ENCODE assay signal across 24 cellular contexts in the genomic region with DNA sequence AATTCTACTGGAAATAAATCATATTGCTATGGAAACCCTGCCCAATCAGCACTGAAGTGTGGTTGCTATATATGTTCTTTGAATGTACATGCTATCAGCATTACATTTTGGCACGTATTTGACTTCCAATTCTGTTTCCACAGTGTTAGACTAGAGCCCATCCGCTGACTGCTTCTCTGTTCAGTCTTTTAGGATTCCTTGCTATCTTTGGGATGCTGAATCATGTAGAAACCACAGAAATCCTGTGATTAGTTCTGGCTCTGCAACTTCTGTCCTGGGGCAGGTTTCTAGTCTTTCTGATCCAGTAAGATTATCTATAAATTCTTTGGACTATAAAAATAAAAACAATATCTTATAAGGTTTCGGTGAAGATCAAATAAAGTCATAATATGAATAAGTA.
A peak's percentile ranks its signal among the peaks of the same experiment; 100 is the strongest.
DNase-seq lines count a peak whose midpoint lies in the region; ATAC-seq, FAIRE-seq and TF ChIP-seq lines count a peak whose summit lies in the region.
"Had no signal": no experiment of that assay in that cellular context is flagged by ENCODE, and none has a peak within 500 bp of the region (broad histone marks: within the 10 kb centered on the region; RNA-seq: fewer than 3 reads in every experiment).

No MANE protein-coding gene starts in this region.

- peaks cover 9% of the 10 kb centered on the region for H3K9me3 Mint-ChIP-seq in activated CD8-positive, alpha-beta T cell treated with anti-CD3 and anti-CD28 coated beads for 36 hours

- no peaks in the 10 kb centered on the region for H3K36me3 Mint-ChIP-seq in activated CD8-positive, alpha-beta T cell treated with anti-CD3 and anti-CD28 coated beads for 36 hours (ENCODE audit: low read depth)
- H3K36me3 Mint-ChIP-seq: activated naive CD4-positive, alpha-beta T cell treated with anti-CD3 and anti-CD28 coated beads, Interleukin-2, amount 50 U/mL, for 72 hours; CD8-positive, alpha-beta memory T cell; stimulated activated effector memory CD8-positive, alpha-beta T cell treated with anti-CD3 and anti-CD28 coated beads, Interleukin-12 subunit alpha, Interleukin-12 subunit beta, amount 100 ng/mL, for 72 hours had no signal

- CTCF ChIA-PET in AG04449 (lab: Yijun Ruan, JAX) (interaction anchor here (1.3 to 3.1 kb wide), 7 partner anchors 10 to 98 kb away, joined by 3 to 18 read pairs (median 10); no protein-coding TSS in a partner anchor), K562 (lab: Yijun Ruan, JAX; ENCODE audit: low intra/inter-chr PET ratio) (no interaction called here)
- CTCF ChIA-PET in activated CD8-positive, alpha-beta T cell treated with anti-CD3 and anti-CD28 coated beads for 36 hours (lab: Charles Lee) = interaction anchor here (2.0 kb wide), 1 partner anchor 98 kb away, joined by 9 read pairs; no protein-coding TSS in a partner anchor

- no peaks in the 10 kb centered on the region for H3K79me2 ChIP-seq in K562 (ENCODE audit: control insufficient read depth, insufficient read depth, low read length)

- no peak overlapping the region for H3K4me2 ChIP-seq in K562 (ENCODE audit: insufficient read depth, low read length)
- H3K4me2 ChIP-seq: A549 had no signal

- no peak overlapping the region for H3K9ac ChIP-seq in K562 (ENCODE audit: insufficient read depth in 1 of 2, low read depth in 2 of 2, low read length in 2 of 2)

- H3K4me3 ChIP-seq in AG04449 (ENCODE audit: low read depth, low read length) (no peak overlapping the region), K562 (no peak overlapping the region)
- H3K4me3 ChIP-seq: A549, GM12878, heart left ventricle, transverse colon had no signal

- in situ Hi-C loops in K562 (cut with MboI) = no loop called here

- H3K27ac Mint-ChIP-seq in activated CD8-positive, alpha-beta T cell treated with anti-CD3 and anti-CD28 coated beads for 36 hours = no peak overlapping the region
- H3K27ac Mint-ChIP-seq: activated naive CD4-positive, alpha-beta T cell treated with anti-CD3 and anti-CD28 coated beads, Interleukin-2, amount 50 U/mL, for 72 hours; activated T-cell treated with anti-CD3 and anti-CD28 coated beads, Interleukin-2, amount 50 U/mL, for 24 hours; CD8-positive, alpha-beta memory T cell; stimulated activated effector memory CD8-positive, alpha-beta T cell treated with anti-CD3 and anti-CD28 coated beads, Interleukin-12 subunit alpha, Interleukin-12 subunit beta, amount 100 ng/mL, for 72 hours had no signal

- no peaks in the 10 kb centered on the region for H3K36me3 ChIP-seq in K562 (ENCODE audit: control insufficient read depth, insufficient read depth, low read length)
- H3K36me3 ChIP-seq: heart left ventricle, transverse colon had no signal

- no peak for ATAC-seq in K562
- ATAC-seq in activated CD8-positive, alpha-beta T cell treated with anti-CD3 and anti-CD28 coated beads for 36 hours = no peak
- ATAC-seq: A549; activated naive CD4-positive, alpha-beta T cell treated with anti-CD3 and anti-CD28 coated beads, Interleukin-2, amount 50 U/mL, for 72 hours; heart left ventricle; stimulated activated effector memory CD8-positive, alpha-beta T cell treated with anti-CD3 and anti-CD28 coated beads, Interleukin-12 subunit alpha, Interleukin-12 subunit beta, amount 100 ng/mL, for 72 hours had no signal

- TF ChIP-seq RAD21 in K562 (CRISPR knock-in tag; conservative IDR thresholded peaks at IDR 0.05 in 1 of 2, IDR thresholded peaks at IDR 0.05 in 1 of 2) = no peak

- H2AFZ ChIP-seq in K562 (ENCODE audit: low read depth, low read length) = no peak overlapping the region

- H3K4me3 Mint-ChIP-seq in activated CD8-positive, alpha-beta T cell treated with anti-CD3 and anti-CD28 coated beads for 36 hours = no peak overlapping the region
- H3K4me3 Mint-ChIP-seq: activated T-cell treated with anti-CD3 and anti-CD28 coated beads, Interleukin-2, amount 50 U/mL, for 24 hours; CD8-positive, alpha-beta memory T cell; stimulated activated effector memory CD8-positive, alpha-beta T cell treated with anti-CD3 and anti-CD28 coated beads, Interleukin-12 subunit alpha, Interleukin-12 subunit beta, amount 100 ng/mL, for 72 hours had no signal

- no peak for TF ChIP-seq CTCF in AG04449 (IDR thresholded peaks at IDR 0.05; ENCODE audit: insufficient read depth, low read length, missing control alignments)
- TF ChIP-seq CTCF in K562 (IDR thresholded peaks at IDR 0.05 in 2 of 3, conservative IDR thresholded peaks at IDR 0.05 in 1 of 3; ENCODE audit: insufficient read depth in 2 of 3, low read depth in 1 of 3, low read length in 3 of 3) = no peak
- TF ChIP-seq CTCF in activated CD8-positive, alpha-beta T cell treated with anti-CD3 and anti-CD28 coated beads for 36 hours (IDR thresholded peaks at IDR 0.05) = no peak

- FAIRE-seq in K562 (lab: Jason Lieb, UNC) = no peak
- FAIRE-seq: A549, endometrium, GM12878, small intestine had no signal

- peaks cover 39% of the 10 kb centered on the region for H3K27me3 Mint-ChIP-seq in activated CD8-positive, alpha-beta T cell treated with anti-CD3 and anti-CD28 coated beads for 36 hours

- no peak for TF ChIP-seq POLR2A in K562 (conservative IDR thresholded peaks at IDR 0.05)

- intact Hi-C loops in K562 (cut with micrococcal nuclease) = no loop called here
- intact Hi-C loops in activated CD8-positive, alpha-beta T cell treated with anti-CD3 and anti-CD28 coated beads for 36 hours (cut with micrococcal nuclease) = no loop called here

- 32% methylated on average over 3 of the region's 3 CpGs for WGBS in K562 (ENCODE audit: insufficient coverage, low coverage, missing lambda C conversion rate)

- DNase-seq in AG04449 (ENCODE audit: low read depth, low spot score) (peak; percentile 57), NCI-H226 (peak; percentile 74), K562 (ENCODE audit: extremely low read depth in 1 of 4, low spot score in 3 of 4) (no peak), iris pigment epithelial cell (ENCODE audit: low read depth) (peak; percentile 83), globus pallidus (ENCODE audit: low spot score) (no peak), cortex of kidney (lab: John Stamatoyannopoulos, UW) (no peak)
- no peak for DNase-seq in activated CD8-positive, alpha-beta T cell treated with anti-CD3 and anti-CD28 coated beads for 36 hours
- no peak for DNase-seq in stimulated activated CD4-positive, alpha-beta T cell treated with anti-CD3 and anti-CD28 coated beads, Interleukin-4, amount 100 ng/mL, for 1 hour
- DNase-seq: activated CD4-positive, alpha-beta T cell treated with anti-CD3 and anti-CD28 coated beads for 48 hours; activated T-cell treated with anti-CD3 and anti-CD28 coated beads, Interleukin-2, amount 50 U/mL, for 24 hours; CD8-positive, alpha-beta memory T cell; heart left ventricle; NCI-H1092 treated with DMSO at 0.1 percent for 48 hours; NCI-H2171; nucleus accumbens; SHP77 treated with DMSO at 0.1 percent for 48 hours; small intestine; T-helper 9 cell; transverse colon had no signal

- no TSS peak for BruUV-seq in K562 (replicated peaks; lab: Mats Ljungman, UMichigan)

- POLR2A ChIA-PET in AG04449 (lab: Yijun Ruan, JAX) (interaction anchor here (1.1 to 1.5 kb wide), 4 partner anchors 11 to 97 kb away, joined by 3 to 11 read pairs (median 5); no protein-coding TSS in a partner anchor), K562 (lab: Yijun Ruan, JAX) (interaction anchor here (1.3 kb wide), 1 partner anchor 300 kb away, joined by 3 read pairs; no protein-coding TSS in a partner anchor)
- POLR2A ChIA-PET in activated CD8-positive, alpha-beta T cell treated with anti-CD3 and anti-CD28 coated beads for 36 hours (lab: Charles Lee) = no interaction called here

- no peak for TF ChIP-seq EP300 in K562 (IDR thresholded peaks at IDR 0.05; ENCODE audit: low read length)

- H3K4me1 Mint-ChIP-seq in activated CD8-positive, alpha-beta T cell treated with anti-CD3 and anti-CD28 coated beads for 36 hours (ENCODE audit: low read depth) = no peaks in the 10 kb centered on the region
- H3K4me1 Mint-ChIP-seq: CD8-positive, alpha-beta memory T cell; stimulated activated effector memory CD8-positive, alpha-beta T cell treated with anti-CD3 and anti-CD28 coated beads, Interleukin-12 subunit alpha, Interleukin-12 subunit beta, amount 100 ng/mL, for 72 hours had no signal

- no peaks in the 10 kb centered on the region for H3K27me3 ChIP-seq in K562 (ENCODE audit: control insufficient read depth in 2 of 2, insufficient read depth in 2 of 2, low read length in 2 of 2)
- H3K27me3 ChIP-seq: heart left ventricle had no signal

- H3K4me1 ChIP-seq in K562 (replicated peaks in 1 of 2; ENCODE audit: control insufficient read depth in 2 of 2, insufficient read depth in 2 of 2, low read length in 2 of 2) = peaks cover 6 to 19% of the 10 kb centered on the region in 2 experiments; a peak in 4 of 5 replicates
- H3K4me1 ChIP-seq: A549, heart left ventricle, transverse colon had no signal

- no peaks in the 10 kb centered on the region for H3K9me1 ChIP-seq in K562 (ENCODE audit: control insufficient read depth, insufficient read depth, low read length)

- H4K20me1 ChIP-seq in K562 (replicated peaks; ENCODE audit: control insufficient read depth, insufficient read depth, low read length) = no peaks in the 10 kb centered on the region

- H3K9me3 ChIP-seq in K562 (replicated peaks; ENCODE audit: control insufficient read depth, insufficient read depth, low read depth, low read length) = 0 out of 2 replicates have a peak, but pooled peaks cover 2% of the 10 kb centered on the region

- H3K27ac ChIP-seq in K562 (ENCODE audit: extremely low read depth, low read depth, low read length) = no peak overlapping the region
- H3K27ac ChIP-seq: heart left ventricle, transverse colon had no signal

TF ChIP-seq in K562, 482 proteins besides CTCF, POLR2A, EP300 and RAD21 (continues in another document):
- TF ChIP-seq MAFK (IDR thresholded peaks at IDR 0.05; ENCODE audit: low read length) = peak; percentile 53
- no peak for TF ChIP-seq MCM2 (IDR thresholded peaks at IDR 0.05; ENCODE audit: low read depth)
- peak; percentile 24; the same call in 1 of the 2 replicates for TF ChIP-seq RFX1 (IDR thresholded peaks at IDR 0.05)
- TF ChIP-seq MAFF (IDR thresholded peaks at IDR 0.05; ENCODE audit: low read length) = peak; percentile 54
- no peak for TF ChIP-seq BRF1 (IDR thresholded peaks at IDR 0.05; ENCODE audit: borderline replicate concordance, extremely low read depth, insufficient read length)
- no peak for TF ChIP-seq MEF2A (IDR thresholded peaks at IDR 0.05; ENCODE audit: control insufficient read depth, low read depth, low read length)
- TF ChIP-seq RB1 (IDR thresholded peaks at IDR 0.05; ENCODE audit: low read depth) = no peak
- TF ChIP-seq ZNF324 (CRISPR knock-in tag; IDR thresholded peaks at IDR 0.05) = no peak
- TF ChIP-seq ESRRA (IDR thresholded peaks at IDR 0.05; ENCODE audit: borderline replicate concordance, low read depth) = peak; percentile 23; the same call in 1 of the 2 replicates

Comparison
In these comparisons a context has a peak if more than half of its experiments do, and no peak if none do; other contexts are left out.
1. DNase-seq: peak in AG04449 (single experiment), NCI-H226 (single experiment) and iris pigment epithelial cell (single experiment); none in K562 (0 of 4), globus pallidus (single experiment), activated CD8-positive, alpha-beta T cell treated with anti-CD3 and anti-CD28 coated beads for 36 hours (single experiment), cortex of kidney (single experiment) and stimulated activated CD4-positive, alpha-beta T cell treated with anti-CD3 and anti-CD28 coated beads, Interleukin-4, amount 100 ng/mL, for 1 hour (single experiment).